ENCODE assay signal across 8 cellular contexts in the genomic region with DNA sequence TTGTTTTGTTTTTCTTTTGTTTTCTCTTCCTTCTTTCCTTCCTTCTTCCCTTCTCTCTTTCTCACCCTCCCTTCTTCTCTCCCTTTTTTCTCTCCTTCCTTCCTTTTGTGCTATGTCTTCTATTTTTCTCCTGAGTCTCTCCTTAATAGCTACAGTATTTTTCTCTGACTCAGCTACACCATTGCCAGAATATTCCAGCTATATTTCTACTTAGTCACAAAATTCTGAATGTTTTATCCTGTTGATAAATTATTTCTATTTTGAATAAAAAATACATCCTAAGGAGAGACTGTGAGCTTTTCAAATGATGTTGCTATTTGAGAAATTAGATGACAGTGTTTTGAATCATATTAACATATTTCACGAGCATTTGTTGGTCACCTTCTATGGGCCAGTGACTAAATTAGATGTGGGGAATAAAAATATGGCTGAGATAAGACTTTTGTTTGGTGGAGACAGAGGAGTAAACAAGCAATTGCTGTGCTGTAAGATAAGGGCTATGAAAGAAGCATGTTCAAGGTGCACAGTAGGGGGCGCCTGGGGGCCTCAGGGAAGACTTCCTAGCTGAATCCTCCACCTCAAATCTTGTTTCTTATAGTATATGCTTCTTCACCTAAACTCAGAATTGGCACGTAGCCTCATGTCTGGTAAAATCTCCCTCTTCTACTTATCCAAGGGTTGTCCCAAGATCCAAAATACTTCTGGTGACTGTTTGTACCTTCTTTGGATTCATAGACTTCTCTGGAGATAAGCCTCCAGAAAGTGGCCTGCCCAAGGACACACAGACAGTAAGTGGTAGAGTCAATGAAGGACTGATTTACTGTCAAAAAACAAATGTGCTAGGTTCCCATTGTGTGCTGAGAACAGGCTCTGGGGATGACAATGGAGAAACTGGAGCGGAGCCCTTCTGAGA.
DNase-seq lines count a peak whose midpoint lies in the region; ATAC-seq and TF ChIP-seq lines count a peak whose summit lies in the region.

No MANE protein-coding gene starts in this region.

- peaks cover 12% of the 10 kb centered on the region for H3K4me1 ChIP-seq in HAP-1
- no peaks in the 10 kb centered on the region for H3K4me1 ChIP-seq in mucosa of descending colon (ENCODE audit: low read depth)
- no peaks in the 10 kb centered on the region for H3K4me1 ChIP-seq in prostate gland (replicated peaks)

- H3K27me3 ChIP-seq in BJ (ENCODE audit: control insufficient read depth, insufficient read depth, low read length) = no peaks in the 10 kb centered on the region
- no peaks in the 10 kb centered on the region for H3K27me3 ChIP-seq in HAP-1 (ENCODE audit: low read depth)
- no peaks in the 10 kb centered on the region for H3K27me3 ChIP-seq in brain microvascular endothelial cell (replicated peaks)
- H3K27me3 ChIP-seq in prostate gland (replicated peaks; ENCODE audit: insufficient read depth) = no peaks in the 10 kb centered on the region

- in situ Hi-C loops in HAP-1 (cut with MboI; ENCODE audit: low sequenced_read_pairs) = no loop called here
- in situ Hi-C loops in brain microvascular endothelial cell (cut with HindIII; ENCODE audit: low pct_ligation_motif_present, low sequenced_read_pairs) = no loop called here

- intact Hi-C loops in mucosa of descending colon (cut with DNase I, micrococcal nuclease) (no loop called here), prostate gland (cut with DNase I) (loop anchor here (5.0 kb wide), 1 partner anchor 560 kb away; no protein-coding TSS in a partner anchor)

- 71% methylated on average over 4 of the region's 4 CpGs for WGBS in prostate gland

- POLR2A ChIA-PET in BJ (lab: Charles Lee) = interaction anchor here (0.6 kb wide), 1 partner anchor 62 kb away, joined by 3 read pairs; no protein-coding TSS in a partner anchor

- TF ChIP-seq POLR2A in prostate gland (IDR thresholded peaks at IDR 0.05) = no peak

- no peak for DNase-seq in BJ (ENCODE audit: low read depth)
- peak; percentile 28 to 76 for DNase-seq in HAP-1 (ENCODE audit: low spot score in 2 of 2)
- DNase-seq in SKM-1 treated with dmso at 0.1 percent for 144 hours (lab: John Stamatoyannopoulos, UW; ENCODE audit: unreplicated experiment) = peak; percentile 27
- DNase-seq in brain microvascular endothelial cell = no peak
- peak in 1 of 3 donors; percentile 40 for DNase-seq in mucosa of descending colon
- DNase-seq in prostate gland (ENCODE audit: low spot score) = no peak

- TF ChIP-seq CTCF in BJ (IDR thresholded peaks at IDR 0.05; ENCODE audit: insufficient read depth, low read depth, low read length) (peak; percentile 77), brain microvascular endothelial cell (IDR thresholded peaks at IDR 0.05; ENCODE audit: low read depth, low read length, missing control alignments) (peak; percentile 89), mucosa of descending colon (IDR thresholded peaks at IDR 0.05) (peak; percentile 17), prostate gland (IDR thresholded peaks at IDR 0.05) (no peak)

- CTCF ChIA-PET in BJ (lab: Yijun Ruan, JAX) = interaction anchor here (0.6 to 2.4 kb wide), 20 partner anchors 8 to 625 kb away, joined by 3 to 25 read pairs (median 3); no protein-coding TSS in a partner anchor

- H3K27ac ChIP-seq in brain microvascular endothelial cell (no peak overlapping the region), prostate gland (no peak overlapping the region)

- H3K4me3 ChIP-seq in BJ (ENCODE audit: low read depth, low read length) (no peak overlapping the region), HAP-1 (no peak overlapping the region), brain microvascular endothelial cell (ENCODE audit: low read depth, low read length) (no peak overlapping the region), mucosa of descending colon (no peak overlapping the region), prostate gland (no peak overlapping the region)

- peak; percentile 34 for ATAC-seq in mucosa of descending colon
- ATAC-seq in HG02884 (IDR thresholded peaks at IDR 0.05; ENCODE audit: unreplicated experiment) = no peak
- no peak for ATAC-seq in HG03565 (IDR thresholded peaks at IDR 0.05; ENCODE audit: unreplicated experiment)

- H3K9me3 ChIP-seq in HAP-1 (no peaks in the 10 kb centered on the region), mucosa of descending colon (no peaks in the 10 kb centered on the region), prostate gland (no peaks in the 10 kb centered on the region)

- no peaks in the 10 kb centered on the region for H3K36me3 ChIP-seq in BJ (ENCODE audit: control insufficient read depth, insufficient read depth, low read length)
- no peaks in the 10 kb centered on the region for H3K36me3 ChIP-seq in HAP-1 (replicated peaks)
- no peaks in the 10 kb centered on the region for H3K36me3 ChIP-seq in brain microvascular endothelial cell (replicated peaks)
- H3K36me3 ChIP-seq in mucosa of descending colon (ENCODE audit: low read depth) = no peaks in the 10 kb centered on the region
- H3K36me3 ChIP-seq in prostate gland = no peaks in the 10 kb centered on the region

Comparison
In these comparisons a context has a peak if more than half of its experiments do, and no peak if none do; other contexts are left out.
1. DNase-seq: peak in HAP-1 (2 of 2) and SKM-1 treated with dmso at 0.1 percent for 144 hours (single experiment); none in BJ (single experiment), brain microvascular endothelial cell (single experiment) and prostate gland (single experiment).
2. CTCF ChIP-seq: peak in BJ (single experiment), brain microvascular endothelial cell (single experiment) and mucosa of descending colon (single experiment); none in prostate gland (0 of 4).